21 cellular contexts compared by ENCODE assay signal in the genomic region with DNA sequence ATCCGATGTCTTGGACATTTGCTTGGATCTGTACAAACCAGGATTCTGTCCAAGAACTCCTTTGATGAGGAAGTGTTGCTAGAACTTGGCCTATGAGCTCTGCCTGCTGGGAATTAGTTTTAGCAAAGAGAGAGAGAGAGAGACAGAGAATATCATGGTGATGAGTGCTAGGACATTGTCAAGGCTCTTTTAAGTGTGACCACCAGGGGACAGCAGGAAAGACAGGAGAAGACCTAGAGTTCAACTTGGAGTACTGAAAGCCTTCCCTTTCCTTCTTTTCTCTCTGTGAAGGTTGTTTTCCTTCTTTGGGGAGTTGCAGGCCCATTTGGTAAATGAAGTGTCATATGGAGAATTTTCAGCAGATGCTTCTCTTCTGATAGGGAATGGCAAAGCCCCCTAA.
DNase-seq lines count a peak whose midpoint lies in the region; ATAC-seq and TF ChIP-seq lines count a peak whose summit lies in the region.
"Had no signal": no experiment of that assay in that cellular context is flagged by ENCODE, and none has a peak within 500 bp of the region (broad histone marks: within the 10 kb centered on the region; RNA-seq: fewer than 3 reads in every experiment).

No MANE protein-coding gene starts in this region.

- TF ChIP-seq EP300 in esophagus muscularis mucosa (IDR thresholded peaks at IDR 0.05), result no peak

- POLR2A ChIA-PET in Panc1 (lab: Charles Lee), result no interaction called here

- H3K9me3 ChIP-seq in Panc1 (ENCODE audit: control insufficient read depth, insufficient read depth, low read depth, low read length) (no peaks in the 10 kb centered on the region), esophagus muscularis mucosa (no peaks in the 10 kb centered on the region), left ventricle myocardium inferior (replicated peaks) (no peaks in the 10 kb centered on the region)
- H3K9me3 ChIP-seq: gastroesophageal sphincter, right atrium auricular region had no signal

- 68% methylated on average over 1 of the region's 1 CpG for WGBS in esophagus muscularis mucosa

- H3K36me3 ChIP-seq in Panc1 (ENCODE audit: control insufficient read depth, insufficient read depth, low read length) (no peaks in the 10 kb centered on the region), esophagus muscularis mucosa (no peaks in the 10 kb centered on the region), left ventricle myocardium inferior (no peaks in the 10 kb centered on the region)
- H3K36me3 ChIP-seq: gastroesophageal sphincter, right atrium auricular region had no signal

- TF ChIP-seq CTCF in GM12872 (IDR thresholded peaks at IDR 0.05; ENCODE audit: insufficient read depth, low read depth, low read length), result peak; percentile 28; the same call in 1 of the 3 replicates
- peak; percentile 17 for TF ChIP-seq CTCF in Panc1 (IDR thresholded peaks at IDR 0.05)
- TF ChIP-seq CTCF in esophagus muscularis mucosa (IDR thresholded peaks at IDR 0.05), result no peak
- TF ChIP-seq CTCF in left ventricle myocardium inferior (IDR thresholded peaks at IDR 0.05; ENCODE audit: borderline replicate concordance), result no peak

- ATAC-seq in Panc1, result no peak
- ATAC-seq: activated naive CD4-positive, alpha-beta T cell treated with anti-CD3 and anti-CD28 coated beads, Interleukin-2, amount 50 U/mL, for 72 hours; gastroesophageal sphincter; GM12878 had no signal

- CTCF ChIA-PET in Panc1 (lab: Charles Lee), result no interaction called here

- in situ Hi-C loops in ACHN (cut with HindIII; ENCODE audit: low pct_ligation_motif_present, low pct_unique_long_range_greater_than_20kb, low sequenced_read_pairs) (no loop called here), Panc1 (cut with HindIII; ENCODE audit: low pct_unique_long_range_greater_than_20kb, low sequenced_read_pairs) (no loop called here)

- TF ChIP-seq POLR2A in esophagus muscularis mucosa (IDR thresholded peaks at IDR 0.05; ENCODE audit: low read depth), result no peak

- H3K4me1 ChIP-seq in Panc1 (ENCODE audit: control insufficient read depth, insufficient read depth, low read length) (no peaks in the 10 kb centered on the region), esophagus muscularis mucosa (no peaks in the 10 kb centered on the region), left ventricle myocardium inferior (no peaks in the 10 kb centered on the region)
- H3K4me1 ChIP-seq: gastroesophageal sphincter, right atrium auricular region had no signal

- H3K27ac ChIP-seq in Panc1 (ENCODE audit: low read length), result no peak overlapping the region
- H3K27ac ChIP-seq in esophagus muscularis mucosa (replicated peaks in 1 of 4), result no peak overlapping the region
- no peak overlapping the region for H3K27ac ChIP-seq in left ventricle myocardium inferior (replicated peaks)
- H3K27ac ChIP-seq: gastroesophageal sphincter, right atrium auricular region had no signal

- DNase-seq in ACHN, result peak; percentile 9
- no peak for DNase-seq in Panc1 (ENCODE audit: low read depth, low spot score)
- peak; percentile 3 for DNase-seq in esophagus muscularis mucosa (ENCODE audit: extremely low spot score)
- no peak for DNase-seq in left ventricle myocardium inferior
- no peak for DNase-seq in NCI-H774 (lab: John Stamatoyannopoulos, UW)
- no peak for DNase-seq in SK-N-DZ (ENCODE audit: low spot score)
- no peak for DNase-seq in hippocampal formation (lab: John Stamatoyannopoulos, UW)
- DNase-seq: activated CD4-positive, alpha-beta T cell treated with anti-CD3 and anti-CD28 coated beads, Interleukin-2, amount 50 U/mL, for 1 hour; aorta; cerebellar nuclear complex; Karpas-422; naive B cell; NCI-H1092; NCI-H187 treated with DMSO at 0.1 percent for 48 hours; NCI-H345; stimulated activated CD8-positive, alpha-beta memory T cell treated with anti-CD3 and anti-CD28 coated beads, Interleukin-4, amount 100 ng/mL, for 48 hours had no signal

- BruUV-seq in Panc1 (replicated peaks; lab: Mats Ljungman, UMichigan), result no TSS peak

- no peak overlapping the region for H3K4me3 ChIP-seq in Panc1 (ENCODE audit: low read depth in 2 of 2, low read length in 2 of 2)
- H3K4me3 ChIP-seq in esophagus muscularis mucosa, result no peak overlapping the region
- no peak overlapping the region for H3K4me3 ChIP-seq in left ventricle myocardium inferior
- H3K4me3 ChIP-seq: gastroesophageal sphincter, GM12878, right atrium auricular region had no signal

- H3K27me3 ChIP-seq in Panc1 (ENCODE audit: control insufficient read depth, insufficient read depth, low read length) (no peaks in the 10 kb centered on the region; the same call in 1 of the 2 replicates), esophagus muscularis mucosa (no peaks in the 10 kb centered on the region), left ventricle myocardium inferior (ENCODE audit: low read depth) (no peaks in the 10 kb centered on the region)
- H3K27me3 ChIP-seq: right atrium auricular region had no signal

- intact Hi-C loops in Panc1 (cut with micrococcal nuclease; ENCODE audit: unreplicated experiment) (no loop called here), esophagus muscularis mucosa (cut with DNase I) (no loop called here), left ventricle myocardium inferior (cut with micrococcal nuclease) (no loop called here)

Comparison
In these comparisons a context has a peak if more than half of its experiments do, and no peak if none do; other contexts are left out.
1. DNase-seq: peak in ACHN (single experiment) and esophagus muscularis mucosa (single experiment); none in Panc1 (single experiment), left ventricle myocardium inferior (single experiment), NCI-H774 (single experiment), SK-N-DZ (single experiment) and hippocampal formation (0 of 2).
2. CTCF ChIP-seq: peak in GM12872 (single experiment) and Panc1 (single experiment); none in esophagus muscularis mucosa (0 of 3) and left ventricle myocardium inferior (single experiment).